7 cellular contexts compared by ENCODE assay signal in genomic region chr2:159879061-159879604, GRCh38.
DNase-seq lines count a peak whose midpoint lies in the region; ATAC-seq and TF ChIP-seq lines count a peak whose summit lies in the region.

No MANE protein-coding gene starts in this region.

- peak; percentile 25 for DNase-seq in skeletal muscle cell (ENCODE audit: low read depth)
- no peak for DNase-seq in NCI-H187 treated with DMSO at 0.1 percent for 48 hours (lab: John Stamatoyannopoulos, UW)
- no peak for DNase-seq in NCI-H510A treated with DMSO at 0.1 percent for 48 hours (lab: John Stamatoyannopoulos, UW)
- no peak for DNase-seq in NCI-H1436 (lab: John Stamatoyannopoulos, UW)

- no peak overlapping the region for H2AFZ ChIP-seq in OCI-LY3 (ENCODE audit: low read depth, low read length)

- peak overlapping the region; percentile 41 for H3K4me3 ChIP-seq in OCI-LY3 (ENCODE audit: low read length)
- no peak overlapping the region for H3K4me3 ChIP-seq in skeletal muscle cell (ENCODE audit: low read depth, low read length)

- H3K9me3 ChIP-seq in OCI-LY3 (ENCODE audit: insufficient read depth, low read length), result no peaks in the 10 kb centered on the region

- H3K36me3 ChIP-seq in OCI-LY3 (replicated peaks; ENCODE audit: low read depth, low read length), result peaks cover 66% of the 10 kb centered on the region

- peak; percentile 90 for ATAC-seq in GM18870 (IDR thresholded peaks at IDR 0.05; ENCODE audit: unreplicated experiment)
- ATAC-seq in HG02571 (IDR thresholded peaks at IDR 0.05; ENCODE audit: unreplicated experiment), result peak; percentile 92

- peak overlapping the region; percentile 66 for H3K4me2 ChIP-seq in OCI-LY3 (ENCODE audit: low read length)

- no peak for TF ChIP-seq CTCF in OCI-LY3 (IDR thresholded peaks at IDR 0.05; ENCODE audit: low read depth, low read length)

- no peaks in the 10 kb centered on the region for H4K20me1 ChIP-seq in OCI-LY3 (ENCODE audit: insufficient read depth, low read length)

- H3K79me2 ChIP-seq in OCI-LY3 (ENCODE audit: low read length), result 0 out of 2 replicates have a peak, but pooled peaks cover 9% of the 10 kb centered on the region

- H3K27me3 ChIP-seq in OCI-LY3 (ENCODE audit: low read depth, low read length), result no peaks in the 10 kb centered on the region

- H3K4me1 ChIP-seq in OCI-LY3 (ENCODE audit: low read length), result peaks cover 55% of the 10 kb centered on the region

- peak overlapping the region; percentile 97 for H3K27ac ChIP-seq in OCI-LY3 (ENCODE audit: low read length)

- H3K9ac ChIP-seq in OCI-LY3 (ENCODE audit: low read length), result peak overlapping the region; percentile 75
